ENCODE assay signal across 24 cellular contexts in the genomic region with DNA sequence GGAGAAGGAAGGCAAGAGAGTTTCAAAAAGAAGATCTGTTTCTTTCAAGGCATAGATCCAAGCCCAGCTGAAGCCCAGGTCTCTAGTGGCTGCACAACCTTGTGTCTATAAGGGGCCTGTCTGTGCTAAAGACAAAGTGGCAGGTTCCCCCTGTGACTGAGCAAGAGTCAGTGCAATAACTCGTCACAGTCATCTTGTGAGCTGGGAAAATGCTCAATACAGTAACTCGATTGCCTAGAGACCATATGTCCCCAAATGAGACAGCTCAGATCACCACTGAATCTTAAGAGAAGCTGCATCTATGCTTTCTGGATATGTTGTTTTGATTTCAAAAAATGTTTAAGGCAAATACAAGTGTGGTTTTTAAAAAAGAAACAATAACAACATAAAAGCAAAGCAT.
"Had no signal": no experiment of that assay in that cellular context is flagged by ENCODE, and none has a peak within 500 bp of the region (broad histone marks: within the 10 kb centered on the region; RNA-seq: fewer than 3 reads in every experiment).

No MANE protein-coding gene starts in this region.

- H3K4me1 ChIP-seq: gastrocnemius medialis, left lung, lower lobe of right lung, prostate gland, right lobe of liver, upper lobe of left lung had no signal

- H3K36me3 Mint-ChIP-seq: memory B cell; natural killer cell; stimulated activated naive B cell treated with anti-CD40 and anti-IgM and Interleukin-4, amounts not matched to agents 10 μg/mL and 1 μg/mL and 100 μg/mL, for 72 hours had no signal

- H3K27ac Mint-ChIP-seq: memory B cell; natural killer cell; stimulated activated naive B cell treated with anti-CD40 and anti-IgM and Interleukin-4, amounts not matched to agents 10 μg/mL and 1 μg/mL and 100 μg/mL, for 72 hours; stimulated activated naive CD8-positive, alpha-beta T cell treated with anti-CD3 and anti-CD28 coated beads, Interleukin-15, Interleukin-2, amounts not matched to agents 100 ng/mL and 50 ng/mL, for 24 hours had no signal

- H3K9me3 ChIP-seq: gastrocnemius medialis, heart left ventricle, left lung, lower lobe of right lung, prostate gland, right lobe of liver, thoracic aorta, tibial nerve, upper lobe of left lung had no signal

- H3K4me3 Mint-ChIP-seq: memory B cell; natural killer cell; stimulated activated naive B cell treated with anti-CD40 and anti-IgM and Interleukin-4, amounts not matched to agents 10 μg/mL and 1 μg/mL and 100 μg/mL, for 72 hours; stimulated activated naive CD8-positive, alpha-beta T cell treated with anti-CD3 and anti-CD28 coated beads, Interleukin-15, Interleukin-2, amounts not matched to agents 100 ng/mL and 50 ng/mL, for 24 hours had no signal

- ATAC-seq: esophagus mucosa; gastrocnemius medialis; lower lobe of right lung; natural killer cell; right lobe of liver; stimulated activated naive B cell treated with anti-CD40 and anti-IgM and Interleukin-4, amounts not matched to agents 10 μg/mL and 1 μg/mL and 100 μg/mL, for 72 hours had no signal

- DNase-seq: dorsolateral prefrontal cortex; effector CD4-positive, alpha-beta T cell; foreskin fibroblast; gastrocnemius medialis; heart left ventricle; hippocampal formation; left cardiac atrium; left lung; lower lobe of right lung; natural killer cell; nucleus accumbens; right lobe of liver; small intestine; stimulated activated CD4-positive, alpha-beta T cell treated with anti-CD3 and anti-CD28 coated beads, Interleukin-15, amount 100 ng/mL, for 24 hours; stimulated activated CD4-positive, alpha-beta T cell treated with anti-CD3 and anti-CD28 coated beads, Interleukin-2, amount 100 ng/mL, for 48 hours; stimulated activated naive B cell treated with anti-CD40 and anti-IgM and Interleukin-4, amounts not matched to agents 10 μg/mL and 1 μg/mL and 100 μg/mL, for 72 hours; upper lobe of left lung had no signal

- H3K9me3 Mint-ChIP-seq: natural killer cell; stimulated activated naive B cell treated with anti-CD40 and anti-IgM and Interleukin-4, amounts not matched to agents 10 μg/mL and 1 μg/mL and 100 μg/mL, for 72 hours; stimulated activated naive CD8-positive, alpha-beta T cell treated with anti-CD3 and anti-CD28 coated beads, Interleukin-15, Interleukin-2, amounts not matched to agents 100 ng/mL and 50 ng/mL, for 24 hours had no signal

- H3K27ac ChIP-seq: epithelial cell of prostate, gastrocnemius medialis, left lung, lower lobe of right lung, prostate gland, right lobe of liver, thoracic aorta, tibial nerve had no signal

- H3K4me3 ChIP-seq: dorsolateral prefrontal cortex, gastrocnemius medialis, heart left ventricle, left lung, lower lobe of right lung, prostate gland, right lobe of liver, thoracic aorta, tibial nerve, upper lobe of left lung had no signal

- H3K4me1 Mint-ChIP-seq: memory B cell; natural killer cell; stimulated activated naive B cell treated with anti-CD40 and anti-IgM and Interleukin-4, amounts not matched to agents 10 μg/mL and 1 μg/mL and 100 μg/mL, for 72 hours had no signal

- H3K27me3 ChIP-seq: dorsolateral prefrontal cortex, gastrocnemius medialis, heart left ventricle, left lung, right lobe of liver, tibial nerve, upper lobe of left lung had no signal
